ENCODE assay signal across 7 cellular contexts in genomic region chr2:26768759-26769500, GRCh38. TPM values are rescaled to one million over a fixed set of nuclear protein-coding genes. Genes with fewer than 3 reads are reported as not detected.
DNase-seq lines count a peak whose midpoint lies in the region; ATAC-seq lines count a peak whose summit lies in the region.

No MANE protein-coding gene starts in this region.

- POLR2A ChIA-PET in activated CD8-positive, alpha-beta T cell treated with anti-CD3 and anti-CD28 coated beads, Interleukin-2, amount 10 ng/mL, durations not matched to agents 7 days and 5 days (lab: Charles Lee): interaction anchor here (1.5 kb wide), 1 partner anchor 17 kb away, joined by 3 read pairs; the partner anchor contains the start of gene CENPA

- no peaks in the 10 kb centered on the region for H3K9me3 Mint-ChIP-seq in activated CD8-positive, alpha-beta T cell treated with anti-CD3 and anti-CD28 coated beads, Interleukin-2, amount 10 ng/mL, durations not matched to agents 7 days and 5 days (ENCODE audit: insufficient read depth)

- peak; percentile 33 for DNase-seq in LoVo (ENCODE audit: low spot score)
- DNase-seq in activated CD8-positive, alpha-beta T cell treated with anti-CD3 and anti-CD28 coated beads, Interleukin-2, amount 10 ng/mL, durations not matched to agents 7 days and 5 days: peak; percentile 63
- DNase-seq in hypothalamus (lab: John Stamatoyannopoulos, UW): peak in 43 of 51 donors; percentile 7 to 75 (median 47)
- peak; percentile 49 for DNase-seq in stimulated activated naive CD8-positive, alpha-beta T cell treated with anti-CD3 and anti-CD28 coated beads, Interleukin-15, Interleukin-2, amounts not matched to agents 100 U/mL and 50 U/mL, for 24 hours
- DNase-seq in NCI-H345 (lab: John Stamatoyannopoulos, UW): no peak
- DNase-seq in effector CD4-positive, alpha-beta T cell: no peak

- peaks cover 81% of the 10 kb centered on the region for H3K4me1 Mint-ChIP-seq in activated CD8-positive, alpha-beta T cell treated with anti-CD3 and anti-CD28 coated beads, Interleukin-2, amount 10 ng/mL, durations not matched to agents 7 days and 5 days (ENCODE audit: low read depth)

- CTCF ChIA-PET in activated CD8-positive, alpha-beta T cell treated with anti-CD3 and anti-CD28 coated beads, Interleukin-2, amount 10 ng/mL, durations not matched to agents 7 days and 5 days (lab: Charles Lee): interaction anchor here (0.8 to 1.7 kb wide), 5 partner anchors 13 to 266 kb away, joined by 3 to 6 read pairs (median 3); no protein-coding TSS in a partner anchor

- peaks cover 24% of the 10 kb centered on the region for H3K36me3 Mint-ChIP-seq in activated CD8-positive, alpha-beta T cell treated with anti-CD3 and anti-CD28 coated beads, Interleukin-2, amount 10 ng/mL, durations not matched to agents 7 days and 5 days (ENCODE audit: low read depth)

- peak overlapping the region; percentile 80 for H3K27ac Mint-ChIP-seq in activated CD8-positive, alpha-beta T cell treated with anti-CD3 and anti-CD28 coated beads, Interleukin-2, amount 10 ng/mL, durations not matched to agents 7 days and 5 days

- H3K4me3 Mint-ChIP-seq in activated CD8-positive, alpha-beta T cell treated with anti-CD3 and anti-CD28 coated beads, Interleukin-2, amount 10 ng/mL, durations not matched to agents 7 days and 5 days: peak overlapping the region; percentile 40

- ATAC-seq in activated CD8-positive, alpha-beta T cell treated with anti-CD3 and anti-CD28 coated beads, Interleukin-2, amount 10 ng/mL, durations not matched to agents 7 days and 5 days: peak; percentile 40
- ATAC-seq in stimulated activated naive CD8-positive, alpha-beta T cell treated with anti-CD3 and anti-CD28 coated beads, Interleukin-15, Interleukin-2, amounts not matched to agents 100 U/mL and 50 U/mL, for 24 hours: peak; percentile 51
- no peak for ATAC-seq in GM21825 (IDR thresholded peaks at IDR 0.05; ENCODE audit: unreplicated experiment)

- no peaks in the 10 kb centered on the region for H3K27me3 Mint-ChIP-seq in activated CD8-positive, alpha-beta T cell treated with anti-CD3 and anti-CD28 coated beads, Interleukin-2, amount 10 ng/mL, durations not matched to agents 7 days and 5 days (ENCODE audit: low read depth)

RNA-seq across cellular contexts. Expression of gene SLC35F6, which starts 4.8 kb away (rescaled TPM):
- total RNA-seq in activated CD8-positive, alpha-beta T cell treated with anti-CD3 and anti-CD28 coated beads, Interleukin-2, amount 10 ng/mL, durations not matched to agents 7 days and 5 days: 10 to 100 TPM; 21.0 to 21.1 TPM

RNA-seq across cellular contexts. Expression of gene CENPA, which starts 16.9 kb away (rescaled TPM):
- 10 to 100 TPM; 55.2 to 58.1 TPM for total RNA-seq in activated CD8-positive, alpha-beta T cell treated with anti-CD3 and anti-CD28 coated beads, Interleukin-2, amount 10 ng/mL, durations not matched to agents 7 days and 5 days

Comparison
In these comparisons a context has a peak if more than half of its experiments do, and no peak if none do; other contexts are left out.
1. DNase-seq: peak in LoVo (single experiment), activated CD8-positive, alpha-beta T cell treated with anti-CD3 and anti-CD28 coated beads, Interleukin-2, amount 10 ng/mL, durations not matched to agents 7 days and 5 days (single experiment), hypothalamus (43 of 51) and stimulated activated naive CD8-positive, alpha-beta T cell treated with anti-CD3 and anti-CD28 coated beads, Interleukin-15, Interleukin-2, amounts not matched to agents 100 U/mL and 50 U/mL, for 24 hours (single experiment); none in NCI-H345 (single experiment) and effector CD4-positive, alpha-beta T cell (single experiment).